ENCODE assay signal across 8 cellular contexts in genomic region chr1:27341525-27342252, GRCh38. TPM values are rescaled to one million over a fixed set of nuclear protein-coding genes. Genes with fewer than 3 reads are reported as not detected.
DNase-seq lines count a peak whose midpoint lies in the region; ATAC-seq and TF ChIP-seq lines count a peak whose summit lies in the region.

Gene SYTL1 (plus strand): TSS chr1:27342022. CDS start chr1:27345335, 3,313 bp downstream.

- H3K9ac ChIP-seq in HUES48 (ENCODE audit: low read depth, low read length) (no peak within 1 kb of the TSS), parathyroid adenoma (no peak within 1 kb of the TSS)

- H3K4me1 ChIP-seq in HUES48 (ENCODE audit: control insufficient read depth, insufficient read depth, low read length) (peaks cover 14% of the 10 kb centered on the region), parathyroid adenoma (no peaks in the 10 kb centered on the region)

- H3K36me3 Mint-ChIP-seq in activated T-helper 1 cell treated with anti-CD3 and anti-CD28 coated beads, Interleukin-12 subunit alpha, Interleukin-12 subunit beta, Interleukin-2, Interleukin-4 antibody, amounts not matched to agents 30 ng/mL and 10 ng/mL and 1 ng/mL, durations not matched to agents 14 hours and 24 hours and 36 hours (ENCODE audit: low read depth), result peaks cover 24% of the 10 kb centered on the region

- H3K27me3 ChIP-seq in HUES48 (ENCODE audit: control insufficient read depth, insufficient read depth, low read length), result no peaks in the 10 kb centered on the region
- H3K27me3 ChIP-seq in parathyroid adenoma (ENCODE audit: control insufficient read depth, insufficient read depth, low read length), result no peaks in the 10 kb centered on the region

- H3K4me1 Mint-ChIP-seq in activated T-helper 1 cell treated with anti-CD3 and anti-CD28 coated beads, Interleukin-12 subunit alpha, Interleukin-12 subunit beta, Interleukin-2, Interleukin-4 antibody, amounts not matched to agents 30 ng/mL and 10 ng/mL and 1 ng/mL, durations not matched to agents 14 hours and 24 hours and 36 hours (ENCODE audit: low read depth), result peaks cover 59% of the 10 kb centered on the region

- H3K9me3 Mint-ChIP-seq in activated T-helper 1 cell treated with anti-CD3 and anti-CD28 coated beads, Interleukin-12 subunit alpha, Interleukin-12 subunit beta, Interleukin-2, Interleukin-4 antibody, amounts not matched to agents 30 ng/mL and 10 ng/mL and 1 ng/mL, durations not matched to agents 14 hours and 24 hours and 36 hours, result no peaks in the 10 kb centered on the region

- H3K4me2 ChIP-seq in parathyroid adenoma (ENCODE audit: low read length), result peak within 1 kb of the TSS; percentile 65

- H3K9me3 ChIP-seq in HUES48 (ENCODE audit: control insufficient read depth, insufficient read depth, low read length) (no peaks in the 10 kb centered on the region), parathyroid adenoma (ENCODE audit: control insufficient read depth, low read length) (no peaks in the 10 kb centered on the region)

- ATAC-seq in GM18517 (IDR thresholded peaks at IDR 0.05; ENCODE audit: unreplicated experiment) (peak; percentile 40), HG03039 (IDR thresholded peaks at IDR 0.05; ENCODE audit: unreplicated experiment) (no peak)

- H3K79me2 ChIP-seq in parathyroid adenoma, result no peaks in the 10 kb centered on the region

- no peak within 1 kb of the TSS for H2AFZ ChIP-seq in parathyroid adenoma

- H3K4me3 Mint-ChIP-seq in activated T-helper 1 cell treated with anti-CD3 and anti-CD28 coated beads, Interleukin-12 subunit alpha, Interleukin-12 subunit beta, Interleukin-2, Interleukin-4 antibody, amounts not matched to agents 30 ng/mL and 10 ng/mL and 1 ng/mL, durations not matched to agents 14 hours and 24 hours and 36 hours, result peak within 1 kb of the TSS; percentile 93

- TF ChIP-seq CTCF in fibroblast of the aortic adventitia (IDR thresholded peaks at IDR 0.05; ENCODE audit: insufficient read depth, low read length), result no peak
- no peak for TF ChIP-seq CTCF in parathyroid adenoma (IDR thresholded peaks at IDR 0.05)

- H3K27ac Mint-ChIP-seq in activated T-helper 1 cell treated with anti-CD3 and anti-CD28 coated beads, Interleukin-12 subunit alpha, Interleukin-12 subunit beta, Interleukin-2, Interleukin-4 antibody, amounts not matched to agents 30 ng/mL and 10 ng/mL and 1 ng/mL, durations not matched to agents 14 hours and 24 hours and 36 hours, result peak within 1 kb of the TSS; percentile 99

- intact Hi-C loops in activated T-helper 1 cell treated with anti-CD3 and anti-CD28 coated beads, Interleukin-12 subunit alpha, Interleukin-12 subunit beta, Interleukin-2, Interleukin-4 antibody, amounts not matched to agents 30 ng/mL and 10 ng/mL and 1 ng/mL, durations not matched to agents 14 hours and 24 hours and 36 hours (cut with micrococcal nuclease), result loop anchor here (1.0 to 5.0 kb wide), 3 partner anchors 16 to 1211 kb away; partner anchors contain the start of genes TMEM222 and TRNAU1AP

- DNase-seq in A172 (ENCODE audit: low spot score), result peak; percentile 49
- DNase-seq in RKO (ENCODE audit: low spot score), result peak; percentile 65
- DNase-seq in activated T-helper 1 cell treated with anti-CD3 and anti-CD28 coated beads, Interleukin-12 subunit alpha, Interleukin-12 subunit beta, Interleukin-2, Interleukin-4 antibody, amounts not matched to agents 30 ng/mL and 10 ng/mL and 1 ng/mL, durations not matched to agents 14 hours and 24 hours and 36 hours (ENCODE audit: low spot score), result peak; percentile 63
- peak; percentile 44 for DNase-seq in fibroblast of the aortic adventitia (ENCODE audit: low read depth)

- no peaks in the 10 kb centered on the region for H3K27me3 Mint-ChIP-seq in activated T-helper 1 cell treated with anti-CD3 and anti-CD28 coated beads, Interleukin-12 subunit alpha, Interleukin-12 subunit beta, Interleukin-2, Interleukin-4 antibody, amounts not matched to agents 30 ng/mL and 10 ng/mL and 1 ng/mL, durations not matched to agents 14 hours and 24 hours and 36 hours (ENCODE audit: insufficient read depth)

- H3K27ac ChIP-seq in HUES48 (ENCODE audit: low read depth, low read length) (no peak within 1 kb of the TSS), parathyroid adenoma (no peak within 1 kb of the TSS)

- H3K4me3 ChIP-seq in HUES48 (ENCODE audit: low read depth, low read length), result peak within 1 kb of the TSS; percentile 47
- H3K4me3 ChIP-seq in fibroblast of the aortic adventitia (ENCODE audit: low read depth, low read length), result no peak within 1 kb of the TSS
- H3K4me3 ChIP-seq in parathyroid adenoma (ENCODE audit: low read depth, low read length), result peak within 1 kb of the TSS; percentile 60

- no peaks in the 10 kb centered on the region for H3K36me3 ChIP-seq in HUES48 (ENCODE audit: control insufficient read depth, insufficient read depth, low read length)
- no peaks in the 10 kb centered on the region for H3K36me3 ChIP-seq in parathyroid adenoma (ENCODE audit: control insufficient read depth, insufficient read depth, low read length)

RNA-seq across cellular contexts. Expression of gene SYTL1, which starts in this region (rescaled TPM):
- total RNA-seq in A172 (2014; rRNA removed; shearing (Covaris generic)), result 1.8 and 3.5 TPM in 2 replicates
- 24.4 and 26.3 TPM in 2 replicates for total RNA-seq in activated T-helper 1 cell treated with anti-CD3 and anti-CD28 coated beads, Interleukin-12 subunit alpha, Interleukin-12 subunit beta, Interleukin-2, Interleukin-4 antibody, amounts not matched to agents 30 ng/mL and 10 ng/mL and 1 ng/mL, durations not matched to agents 14 hours and 24 hours and 36 hours
- total RNA-seq in fibroblast of the aortic adventitia (ENCODE audit: low replicate concordance), result 0.09 TPM in 1 of 2 replicates, not detected in the other

Comparison
In these comparisons a context has a peak if more than half of its experiments do, and no peak if none do; other contexts are left out.
1. Peak in DNase-seq in fibroblast of the aortic adventitia; RNA of the gene not detected or under 1 TPM.